15 cellular contexts compared by ENCODE assay signal in the genomic region with DNA sequence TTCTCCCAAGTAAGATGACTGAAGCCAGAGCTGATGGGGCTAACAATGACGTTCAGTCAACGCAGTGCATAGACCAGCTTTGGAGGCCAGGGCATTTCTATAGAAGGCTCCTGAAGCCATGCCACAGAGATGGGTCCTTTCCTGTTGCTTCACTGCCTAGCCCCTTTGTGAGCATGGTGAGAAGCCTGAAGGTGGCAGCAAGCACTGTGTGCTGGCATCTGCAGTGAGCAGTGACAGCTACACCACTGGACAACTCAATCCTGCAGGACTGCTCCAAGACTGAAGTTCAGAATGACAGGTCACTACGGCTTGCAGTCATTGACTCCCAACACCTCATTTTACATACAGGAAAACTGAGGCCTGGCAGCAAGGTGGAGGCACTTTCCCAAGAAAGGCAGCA.
DNase-seq lines count a peak whose midpoint lies in the region; FAIRE-seq and TF ChIP-seq lines count a peak whose summit lies in the region.
"Had no signal": no experiment of that assay in that cellular context is flagged by ENCODE, and none has a peak within 500 bp of the region (broad histone marks: within the 10 kb centered on the region; RNA-seq: fewer than 3 reads in every experiment).

No MANE protein-coding gene starts in this region.

- H3K36me3 ChIP-seq in BE2C: no peaks in the 10 kb centered on the region
- no peaks in the 10 kb centered on the region for H3K36me3 ChIP-seq in brain microvascular endothelial cell (replicated peaks)
- no peaks in the 10 kb centered on the region for H3K36me3 ChIP-seq in kidney (ENCODE audit: control insufficient read depth in 1 of 2, insufficient read depth in 2 of 2, low read length in 2 of 2)
- H3K36me3 ChIP-seq: adrenal gland, SJCRH30 had no signal

- no peak for FAIRE-seq in kidney (lab: Jason Lieb, UNC)
- FAIRE-seq: GM18507 had no signal

- in situ Hi-C loops in brain microvascular endothelial cell (cut with HindIII; ENCODE audit: low pct_ligation_motif_present, low sequenced_read_pairs): no loop called here

- H3K9me3 ChIP-seq in BE2C: no peaks in the 10 kb centered on the region
- H3K9me3 ChIP-seq in kidney (ENCODE audit: control insufficient read depth in 1 of 2, low read length in 2 of 2): no peaks in the 10 kb centered on the region
- H3K9me3 ChIP-seq: adrenal gland, SJCRH30 had no signal

- H3K4me3 ChIP-seq in BE2C (ENCODE audit: low read depth, low read length): no peak overlapping the region
- no peak overlapping the region for H3K4me3 ChIP-seq in LNCaP clone FGC (ENCODE audit: low read depth, low read length)
- no peak overlapping the region for H3K4me3 ChIP-seq in brain microvascular endothelial cell (ENCODE audit: low read depth, low read length)
- H3K4me3 ChIP-seq in kidney (ENCODE audit: low read length in 2 of 2): no peak overlapping the region
- H3K4me3 ChIP-seq: adrenal gland, SJCRH30 had no signal

- intact Hi-C loops in kidney (cut with DNase I): no loop called here

- H3K27me3 ChIP-seq in BE2C (no peaks in the 10 kb centered on the region), brain microvascular endothelial cell (replicated peaks) (no peaks in the 10 kb centered on the region)
- H3K27me3 ChIP-seq: adrenal gland, SJCRH30 had no signal

- TF ChIP-seq CTCF in BE2C (IDR thresholded peaks at IDR 0.05; ENCODE audit: low read depth, low read length) (peak; percentile 34), LNCaP clone FGC (IDR thresholded peaks at IDR 0.05; ENCODE audit: control insufficient read depth, extremely low read depth, insufficient read depth) (peak; percentile 19; the same call in 1 of the 2 replicates), brain microvascular endothelial cell (IDR thresholded peaks at IDR 0.05; ENCODE audit: low read depth, low read length, missing control alignments) (peak; percentile 31), kidney (IDR thresholded peaks at IDR 0.05; ENCODE audit: borderline replicate concordance, extremely low read depth, insufficient read depth) (peak; percentile 46)

- no peak for DNase-seq in BE2C
- DNase-seq in LNCaP clone FGC (ENCODE audit: low read depth): no peak
- DNase-seq in brain microvascular endothelial cell: no peak
- no peak for DNase-seq in kidney
- no peak for DNase-seq in GM03348 (ENCODE audit: low spot score)
- no peak for DNase-seq in amniotic stem cell (lab: John Stamatoyannopoulos, UW)
- DNase-seq in activated naive CD4-positive, alpha-beta T cell treated with anti-CD3 and anti-CD28 coated beads, Interleukin-2, amount 50 U/mL, for 16 hours: no peak
- DNase-seq in ureter (ENCODE audit: low spot score): no peak
- DNase-seq: activated T-cell treated with anti-CD3 and anti-CD28 coated beads, Interleukin-2, amount 50 U/mL, for 1 hour; adrenal gland; AML-193; foreskin fibroblast; NCI-H1694 had no signal

- peaks cover 45% of the 10 kb centered on the region for H3K4me1 ChIP-seq in BE2C
- peaks cover 0 to 7% of the 10 kb centered on the region in 2 donors for H3K4me1 ChIP-seq in kidney (ENCODE audit: control insufficient read depth in 1 of 2, insufficient read depth in 1 of 2, low read depth in 1 of 2, low read length in 2 of 2)

- H3K27ac ChIP-seq in brain microvascular endothelial cell (no peak overlapping the region), kidney (ENCODE audit: low read depth in 2 of 2, low read length in 2 of 2) (no peak overlapping the region)
- H3K27ac ChIP-seq: adrenal gland, SJCRH30 had no signal

- H3K9ac ChIP-seq in kidney (ENCODE audit: low read length in 2 of 2): no peak overlapping the region
